In genomic region chr11:73645972-73646631, GRCh38 we compare ENCODE assay signal across 9 cellular contexts. TPM values are rescaled to one million over a fixed set of nuclear protein-coding genes. Genes with fewer than 3 reads are reported as not detected.
DNase-seq lines count a peak whose midpoint lies in the region; ATAC-seq and TF ChIP-seq lines count a peak whose summit lies in the region.
"Had no signal": no experiment of that assay in that cellular context is flagged by ENCODE, and none has a peak within 500 bp of the region (broad histone marks: within the 10 kb centered on the region; RNA-seq: fewer than 3 reads in every experiment).

Gene PLEKHB1 (plus strand): TSS chr11:73646581. CDS start chr11:73646609, 28 bp downstream.

- H3K27me3 ChIP-seq in BLaER1 (no peaks in the 10 kb centered on the region), endodermal cell (ENCODE audit: control insufficient read depth, insufficient read depth, low read length, poor library complexity, severe bottlenecking) (no peaks in the 10 kb centered on the region)
- H3K27me3 ChIP-seq in naive thymus-derived CD4-positive, alpha-beta T cell (ENCODE audit: control insufficient read depth in 2 of 2, insufficient read depth in 2 of 2, low read length in 2 of 2) = no peaks in the 10 kb centered on the region

- CTCF ChIA-PET in naive thymus-derived CD4-positive, alpha-beta T cell (lab: Charles Lee) = interaction anchor here (0.7 to 4.3 kb wide), 4 partner anchors 11 to 21 kb away, joined by 3 to 27 read pairs (median 11); no protein-coding TSS in a partner anchor

- no peaks in the 10 kb centered on the region for H4K20me1 ChIP-seq in BLaER1

- intact Hi-C loops in naive thymus-derived CD4-positive, alpha-beta T cell (cut with micrococcal nuclease) = loop anchor here in 1 of 2 donors (2.0 to 5.0 kb wide), 4 partner anchors 17 to 1424 kb away; partner anchors contain the start of genes INPPL1 and RNF169

- peak within 1 kb of the TSS; percentile 90 for H3K27ac Mint-ChIP-seq in endodermal cell
- peak within 1 kb of the TSS in 8 of 9 donors; percentile 85 to 98 (median 95) for H3K27ac Mint-ChIP-seq in naive thymus-derived CD4-positive, alpha-beta T cell

- no peak within 1 kb of the TSS; the same call in 1 of the 2 replicates for H3K4me3 ChIP-seq in BLaER1
- peak within 1 kb of the TSS; percentile 74 for H3K4me3 ChIP-seq in endodermal cell (ENCODE audit: low read length)
- peak within 1 kb of the TSS; percentile 62 for H3K4me3 ChIP-seq in naive thymus-derived CD4-positive, alpha-beta T cell (ENCODE audit: low read length)

- no peak for TF ChIP-seq CTCF in endodermal cell (conservative IDR thresholded peaks at IDR 0.05)

- H3K36me3 ChIP-seq in BLaER1 = no peaks in the 10 kb centered on the region
- H3K36me3 ChIP-seq in endodermal cell (ENCODE audit: control insufficient read depth, insufficient read depth, low read length) = no peaks in the 10 kb centered on the region
- H3K36me3 ChIP-seq in naive thymus-derived CD4-positive, alpha-beta T cell (ENCODE audit: control insufficient read depth in 2 of 3, insufficient read depth in 3 of 3, low read length in 3 of 3) = peaks cover 0 to 11% (median 0%) of the 10 kb centered on the region in 3 experiments

- H3K4me1 Mint-ChIP-seq in endodermal cell = peaks cover 39% of the 10 kb centered on the region
- H3K4me1 Mint-ChIP-seq in naive thymus-derived CD4-positive, alpha-beta T cell = peaks cover 10 to 42% (median 35%) of the 10 kb centered on the region in 7 donors

- no peaks in the 10 kb centered on the region for H3K9me3 Mint-ChIP-seq in endodermal cell
- no peaks in the 10 kb centered on the region for H3K9me3 Mint-ChIP-seq in naive thymus-derived CD4-positive, alpha-beta T cell

- H3K9ac ChIP-seq in BLaER1 (no peak within 1 kb of the TSS), endodermal cell (ENCODE audit: extremely low read depth, low read length, poor library complexity, severe bottlenecking) (peak within 1 kb of the TSS; percentile 57)

- H3K27ac ChIP-seq in BLaER1 (no peak within 1 kb of the TSS), endodermal cell (ENCODE audit: low read depth, low read length) (peak within 1 kb of the TSS; percentile 52)
- peak within 1 kb of the TSS; percentile 71 for H3K27ac ChIP-seq in naive thymus-derived CD4-positive, alpha-beta T cell (ENCODE audit: low read depth, low read length)

- no peak for ATAC-seq in naive thymus-derived CD4-positive, alpha-beta T cell
- ATAC-seq in GM21515 (IDR thresholded peaks at IDR 0.05; ENCODE audit: unreplicated experiment) = no peak

- H3K4me3 Mint-ChIP-seq in endodermal cell = peak within 1 kb of the TSS; percentile 61
- peak within 1 kb of the TSS; percentile 71 to 96 (median 92) for H3K4me3 Mint-ChIP-seq in naive thymus-derived CD4-positive, alpha-beta T cell

- H3K9me3 ChIP-seq in BLaER1 = no peaks in the 10 kb centered on the region
- no peaks in the 10 kb centered on the region for H3K9me3 ChIP-seq in endodermal cell (ENCODE audit: control insufficient read depth, low read length)
- H3K9me3 ChIP-seq in naive thymus-derived CD4-positive, alpha-beta T cell (ENCODE audit: control insufficient read depth in 2 of 3, low read length in 3 of 3) = no peaks in the 10 kb centered on the region

- WGBS in endodermal cell (ENCODE audit: insufficient coverage in 1 of 2, insufficient read length in 1 of 2), 2 experiments = 5 to 19% methylated on average over 18 to 26 of the region's 26 CpGs

- H3K4me1 ChIP-seq in BLaER1 = peaks cover 24% of the 10 kb centered on the region
- peaks cover 26% of the 10 kb centered on the region for H3K4me1 ChIP-seq in endodermal cell (ENCODE audit: control insufficient read depth, insufficient read depth, low read length)
- peaks cover 7 to 19% of the 10 kb centered on the region in 2 donors for H3K4me1 ChIP-seq in naive thymus-derived CD4-positive, alpha-beta T cell (ENCODE audit: control insufficient read depth in 2 of 2, insufficient read depth in 2 of 2, low read length in 2 of 2)

- DNase-seq in NCI-H226 (peak; percentile 45), endodermal cell (peak; percentile 95), mesenteric fat pad (ENCODE audit: low spot score) (no peak), dermis blood vessel endothelial cell (no peak), C1 segment of cervical spinal cord (lab: John Stamatoyannopoulos, UW) (no peak)
- no peak for DNase-seq in naive thymus-derived CD4-positive, alpha-beta T cell
- DNase-seq: RPMI8226 had no signal

- peaks cover 49% of the 10 kb centered on the region for H3K27me3 Mint-ChIP-seq in endodermal cell (ENCODE audit: insufficient read depth)
- peaks cover 0 to 8% (median 0%) of the 10 kb centered on the region in 5 donors for H3K27me3 Mint-ChIP-seq in naive thymus-derived CD4-positive, alpha-beta T cell

- peak within 1 kb of the TSS; percentile 78 for H3K4me2 ChIP-seq in BLaER1

- POLR2A ChIA-PET in naive thymus-derived CD4-positive, alpha-beta T cell (lab: Charles Lee) = interaction anchor here (0.6 to 2.5 kb wide), 2 partner anchors 48 to 285 kb away, joined by 3 to 9 read pairs; partner anchors contain the start of gene FAM168A

- H3K36me3 Mint-ChIP-seq in endodermal cell (ENCODE audit: low read depth) = peaks cover 2% of the 10 kb centered on the region
- peaks cover 0 to 10% (median 0%) of the 10 kb centered on the region in 5 donors for H3K36me3 Mint-ChIP-seq in naive thymus-derived CD4-positive, alpha-beta T cell

RNA-seq across cellular contexts. Expression of gene PLEKHB1, which starts in this region (rescaled TPM):
- total RNA-seq in endodermal cell (10 to 100 TPM; 44.6 to 81.0 TPM), mesenteric fat pad (0.58 TPM), dermis blood vessel endothelial cell (0.33 and 0.34 TPM in 2 replicates)
- 26.6 TPM for polyA plus RNA-seq in endodermal cell (2013, experiment 1 of 2)
- polyA plus RNA-seq in endodermal cell (2013, experiment 2 of 2) = 25.3 TPM
- total RNA-seq in naive thymus-derived CD4-positive, alpha-beta T cell = 10 to 100 TPM in 4 of 5 experiments, 1 to 10 TPM in 1; 3.2 to 92.9 (median 67.7) TPM
- 100 to 1,000 TPM; 157 to 172 TPM for polyA plus RNA-seq in naive thymus-derived CD4-positive, alpha-beta T cell

Comparison
In these comparisons a context has a peak if more than half of its experiments do, and no peak if none do; other contexts are left out.
1. DNase-seq: peak in NCI-H226 (single experiment) and endodermal cell (single experiment); none in naive thymus-derived CD4-positive, alpha-beta T cell (0 of 9), mesenteric fat pad (single experiment), dermis blood vessel endothelial cell (single experiment) and C1 segment of cervical spinal cord (0 of 14).